Comparison of ENCODE assay signal across 8 cellular contexts in genomic region chr2:197705912-197706838, GRCh38. TPM values are rescaled to one million over a fixed set of nuclear protein-coding genes. Genes with fewer than 3 reads are reported as not detected.
DNase-seq lines count a peak whose midpoint lies in the region; ATAC-seq and TF ChIP-seq lines count a peak whose summit lies in the region.

No MANE protein-coding gene starts in this region.

- dilution Hi-C loops in mammary epithelial cell (cut with HindIII; ENCODE audit: low sequenced_read_pairs) = no loop called here

- peaks cover 42% of the 10 kb centered on the region for H3K4me1 Mint-ChIP-seq in stimulated activated naive CD8-positive, alpha-beta T cell treated with anti-CD3 and anti-CD28 coated beads, Interleukin-15, Interleukin-2, amounts not matched to agents 100 ng/mL and 50 ng/mL, for 24 hours (ENCODE audit: low read depth)

- H2AFZ ChIP-seq in mammary epithelial cell (ENCODE audit: low read depth, low read length) = peak overlapping the region; percentile 93

- no peak overlapping the region for H3K27ac ChIP-seq in mammary epithelial cell (ENCODE audit: insufficient read depth, low read depth, low read length)
- H3K27ac ChIP-seq in left lung = peak overlapping the region; percentile 46 to 87

- H3K4me1 ChIP-seq in mammary epithelial cell (ENCODE audit: insufficient read depth, low read length) = peaks cover 25% of the 10 kb centered on the region
- peaks cover 25 to 42% of the 10 kb centered on the region in 2 donors for H3K4me1 ChIP-seq in left lung

- intact Hi-C loops in mammary epithelial cell (cut with micrococcal nuclease) (loop anchor here (2.0 to 10.0 kb wide), 4 partner anchors 189 to 589 kb away; partner anchors contain the start of genes HSPE1 and MOB4), left lung (cut with DNase I) (no loop called here)

- no TSS peak for BruUV-seq in mammary epithelial cell (replicated peaks; lab: Mats Ljungman, UMichigan)

- H3K27me3 ChIP-seq in mammary epithelial cell (ENCODE audit: insufficient read depth, low read length) (no peaks in the 10 kb centered on the region), left lung (no peaks in the 10 kb centered on the region)

- ATAC-seq in left lung = peak; percentile 8
- no peak for ATAC-seq in GM21529 (IDR thresholded peaks at IDR 0.05; ENCODE audit: unreplicated experiment)

- H3K4me3 ChIP-seq in mammary epithelial cell (replicated peaks in 1 of 3; ENCODE audit: insufficient read depth in 1 of 3, low read depth in 2 of 3, low read length in 3 of 3) = peak overlapping the region; percentile 60 to 98 (median 69)
- H3K4me3 ChIP-seq in left lung = peak overlapping the region; percentile 86 to 97

- WGBS in mammary epithelial cell (ENCODE audit: low coverage, missing lambda C conversion rate) = 23% methylated on average over 30 of the region's 38 CpGs

- in situ Hi-C loops in mammary epithelial cell (cut with MboI; ENCODE audit: low sequenced_read_pairs in 2 of 2) = no loop called here

- peak overlapping the region; percentile 84 for H3K27ac Mint-ChIP-seq in stimulated activated naive CD8-positive, alpha-beta T cell treated with anti-CD3 and anti-CD28 coated beads, Interleukin-15, Interleukin-2, amounts not matched to agents 100 ng/mL and 50 ng/mL, for 24 hours

- no peaks in the 10 kb centered on the region for H3K9me3 Mint-ChIP-seq in stimulated activated naive CD8-positive, alpha-beta T cell treated with anti-CD3 and anti-CD28 coated beads, Interleukin-15, Interleukin-2, amounts not matched to agents 100 ng/mL and 50 ng/mL, for 24 hours

- CTCF ChIA-PET in mammary epithelial cell (lab: Charles Lee; ENCODE audit: low non-redundant PET) = no interaction called here

- no peak for TF ChIP-seq CTCF in mammary epithelial cell (conservative IDR thresholded peaks at IDR 0.05 in 1 of 2, IDR thresholded peaks at IDR 0.05 in 1 of 2; ENCODE audit: extremely low read depth in 1 of 2, insufficient read depth in 1 of 2, low read depth in 1 of 2, low read length in 2 of 2)
- TF ChIP-seq CTCF in left lung (IDR thresholded peaks at IDR 0.05) = no peak

- no peaks in the 10 kb centered on the region for H4K20me1 ChIP-seq in mammary epithelial cell (ENCODE audit: insufficient read depth, low read length)

- H3K4me3 Mint-ChIP-seq in stimulated activated naive CD8-positive, alpha-beta T cell treated with anti-CD3 and anti-CD28 coated beads, Interleukin-15, Interleukin-2, amounts not matched to agents 100 ng/mL and 50 ng/mL, for 24 hours = peak overlapping the region; percentile 88

- H3K4me2 ChIP-seq in mammary epithelial cell (ENCODE audit: insufficient read depth, low read depth, low read length) = peak overlapping the region; percentile 90

- no peaks in the 10 kb centered on the region for H3K9me3 ChIP-seq in mammary epithelial cell (replicated peaks; ENCODE audit: insufficient read depth, low read length)
- no peaks in the 10 kb centered on the region for H3K9me3 ChIP-seq in left lung

- H3K79me2 ChIP-seq in mammary epithelial cell (ENCODE audit: insufficient read depth, low read length) = peaks cover 53% of the 10 kb centered on the region

- H3K27me3 Mint-ChIP-seq in stimulated activated naive CD8-positive, alpha-beta T cell treated with anti-CD3 and anti-CD28 coated beads, Interleukin-15, Interleukin-2, amounts not matched to agents 100 ng/mL and 50 ng/mL, for 24 hours = peaks cover 3% of the 10 kb centered on the region

- H3K36me3 ChIP-seq in mammary epithelial cell (ENCODE audit: insufficient read depth, low read length) = peaks cover 3% of the 10 kb centered on the region
- no peaks in the 10 kb centered on the region for H3K36me3 ChIP-seq in left lung

- DNase-seq in SIG-M5 treated with dmso at 0.1 percent for 504 hours (lab: John Stamatoyannopoulos, UW; ENCODE audit: unreplicated experiment) (peak; percentile 29), SIG-M5 (lab: John Stamatoyannopoulos, UW) (no peak), NOMO-1 treated with DMSO at 0.1 percent for 48 hours (lab: John Stamatoyannopoulos, UW; ENCODE audit: unreplicated experiment) (peak; percentile 2), mammary epithelial cell (no peak), left lung (no peak), NCI-H748 treated with DMSO at 0.1 percent for 48 hours (lab: John Stamatoyannopoulos, UW) (no peak)

- peaks cover 39% of the 10 kb centered on the region for H3K36me3 Mint-ChIP-seq in stimulated activated naive CD8-positive, alpha-beta T cell treated with anti-CD3 and anti-CD28 coated beads, Interleukin-15, Interleukin-2, amounts not matched to agents 100 ng/mL and 50 ng/mL, for 24 hours (ENCODE audit: low read depth)

- peak overlapping the region; percentile 16 for H3K9ac ChIP-seq in mammary epithelial cell (ENCODE audit: insufficient read depth, low read length)

RNA-seq across cellular contexts. Expression of gene MARS2, which starts 1.0 kb away (rescaled TPM):
- total RNA-seq in mammary epithelial cell = 10 to 100 TPM; 10.0 to 11.2 TPM
- polyA plus RNA-seq in mammary epithelial cell = 8.0 TPM
- 15.1 TPM for polyA minus RNA-seq in mammary epithelial cell
- 1 to 10 TPM; 4.8 to 7.8 TPM for total RNA-seq in left lung

RNA-seq across cellular contexts. Expression of gene RFTN2, which starts 30.8 kb away (rescaled TPM):
- under 1 TPM in 1 of 2 donors, not detected in 1; under 0.01 TPM for total RNA-seq in mammary epithelial cell
- not detected for polyA plus RNA-seq in mammary epithelial cell
- not detected for polyA minus RNA-seq in mammary epithelial cell
- 10 to 100 TPM in 1 of 2 donors, 1 to 10 TPM in 1; 4.5 to 10.2 TPM for total RNA-seq in left lung

Comparison
In these comparisons a context has a peak if more than half of its experiments do, and no peak if none do; other contexts are left out.
1. DNase-seq: peak in SIG-M5 treated with dmso at 0.1 percent for 504 hours (single experiment) and NOMO-1 treated with DMSO at 0.1 percent for 48 hours (single experiment); none in SIG-M5 (single experiment), mammary epithelial cell (single experiment), left lung (0 of 2) and NCI-H748 treated with DMSO at 0.1 percent for 48 hours (single experiment).
2. RNA of gene RFTN2, which starts 30.8 kb away (total RNA-seq): 4.5 to 10.2 TPM in left lung; under 0.01 TPM in mammary epithelial cell; every median in the first group is over 4 times any median in the second.